Comparison of ENCODE assay signal across 1 cellular context in the genomic region with DNA sequence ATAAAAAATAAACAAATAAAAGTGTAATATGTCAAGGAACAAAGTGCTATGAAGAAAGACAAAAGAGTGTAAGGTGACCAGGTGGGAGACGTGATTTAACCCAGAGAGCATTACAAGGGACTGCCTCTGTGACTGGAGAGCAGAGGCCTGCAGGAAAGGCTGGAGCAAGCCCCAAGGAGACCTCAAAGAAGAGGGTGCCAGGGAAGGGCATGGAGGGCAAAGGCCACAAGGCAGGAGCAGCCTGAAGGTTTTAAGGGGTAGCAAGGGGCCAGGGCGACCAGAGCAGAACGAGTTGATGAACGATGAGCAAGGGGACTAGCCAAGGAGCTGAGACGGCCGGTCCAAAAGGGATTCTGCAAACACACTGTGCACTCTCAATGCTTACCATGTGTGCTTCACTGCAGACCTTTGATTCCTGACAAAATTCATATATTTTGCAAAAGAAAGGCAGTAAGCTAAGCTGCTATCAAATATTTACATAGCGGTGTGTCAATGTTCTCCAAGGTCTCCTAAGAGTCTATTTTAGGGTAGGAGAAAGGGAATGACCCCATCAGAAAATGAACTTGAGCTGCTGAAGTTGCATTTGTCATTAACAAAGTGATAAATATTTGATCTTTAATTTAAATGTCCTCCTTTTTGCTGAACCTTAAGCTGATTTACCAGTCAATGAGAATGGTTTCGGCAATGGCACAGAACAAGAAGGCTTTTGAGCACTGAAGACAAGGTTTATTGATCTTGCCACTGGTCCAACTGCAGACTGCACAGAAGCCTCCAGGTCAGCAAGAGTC.
TF ChIP-seq lines count a peak whose summit lies in the region.

No MANE protein-coding gene starts in this region.

TF ChIP-seq in HepG2, 621 proteins besides CTCF, POLR2A, EP300 and RAD21 (continued from another document and continues in another):
- TF ChIP-seq, protein P1, sequence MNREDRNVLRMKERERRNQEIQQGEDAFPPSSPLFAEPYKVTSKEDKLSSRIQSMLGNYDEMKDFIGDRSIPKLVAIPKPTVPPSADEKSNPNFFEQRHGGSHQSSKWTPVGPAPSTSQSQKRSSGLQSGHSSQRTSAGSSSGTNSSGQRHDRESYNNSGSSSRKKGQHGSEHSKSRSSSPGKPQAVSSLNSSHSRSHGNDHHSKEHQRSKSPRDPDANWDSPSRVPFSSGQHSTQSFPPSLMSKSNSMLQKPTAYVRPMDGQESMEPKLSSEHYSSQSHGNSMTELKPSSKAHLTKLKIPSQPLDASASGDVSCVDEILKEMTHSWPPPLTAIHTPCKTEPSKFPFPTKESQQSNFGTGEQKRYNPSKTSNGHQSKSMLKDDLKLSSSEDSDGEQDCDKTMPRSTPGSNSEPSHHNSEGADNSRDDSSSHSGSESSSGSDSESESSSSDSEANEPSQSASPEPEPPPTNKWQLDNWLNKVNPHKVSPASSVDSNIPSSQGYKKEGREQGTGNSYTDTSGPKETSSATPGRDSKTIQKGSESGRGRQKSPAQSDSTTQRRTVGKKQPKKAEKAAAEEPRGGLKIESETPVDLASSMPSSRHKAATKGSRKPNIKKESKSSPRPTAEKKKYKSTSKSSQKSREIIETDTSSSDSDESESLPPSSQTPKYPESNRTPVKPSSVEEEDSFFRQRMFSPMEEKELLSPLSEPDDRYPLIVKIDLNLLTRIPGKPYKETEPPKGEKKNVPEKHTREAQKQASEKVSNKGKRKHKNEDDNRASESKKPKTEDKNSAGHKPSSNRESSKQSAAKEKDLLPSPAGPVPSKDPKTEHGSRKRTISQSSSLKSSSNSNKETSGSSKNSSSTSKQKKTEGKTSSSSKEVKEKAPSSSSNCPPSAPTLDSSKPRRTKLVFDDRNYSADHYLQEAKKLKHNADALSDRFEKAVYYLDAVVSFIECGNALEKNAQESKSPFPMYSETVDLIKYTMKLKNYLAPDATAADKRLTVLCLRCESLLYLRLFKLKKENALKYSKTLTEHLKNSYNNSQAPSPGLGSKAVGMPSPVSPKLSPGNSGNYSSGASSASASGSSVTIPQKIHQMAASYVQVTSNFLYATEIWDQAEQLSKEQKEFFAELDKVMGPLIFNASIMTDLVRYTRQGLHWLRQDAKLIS (CRISPR knock-in tag; IDR thresholded peaks at IDR 0.05): no peak
- TF ChIP-seq KDM5B (CRISPR knock-in tag; IDR thresholded peaks at IDR 0.05; ENCODE audit: borderline replicate concordance) (no peak), KDM1A (CRISPR knock-in tag; IDR thresholded peaks at IDR 0.05) (no peak), NCOA2 (CRISPR knock-in tag; IDR thresholded peaks at IDR 0.05) (peak; percentile 61), REPIN1 (CRISPR knock-in tag; IDR thresholded peaks at IDR 0.05; ENCODE audit: borderline replicate concordance, low read depth) (0 out of 2 replicates have a peak, but pooled peaks have one; percentile 25), SKI (IDR thresholded peaks at IDR 0.05; ENCODE audit: partially characterized antibody) (peak; percentile 65), PHF5A (CRISPR knock-in tag; IDR thresholded peaks at IDR 0.05; ENCODE audit: low read depth, unreplicated experiment) (no peak), FOXC1 (CRISPR knock-in tag; IDR thresholded peaks at IDR 0.05; ENCODE audit: borderline replicate concordance) (no peak), CEBPG (CRISPR knock-in tag; IDR thresholded peaks at IDR 0.05) (peak; percentile 40; the same call in 1 of the 2 replicates), MEF2D (CRISPR knock-in tag; IDR thresholded peaks at IDR 0.05) (peak; percentile 97), NFAT5 (CRISPR knock-in tag; IDR thresholded peaks at IDR 0.05) (no peak), MAZ (IDR thresholded peaks at IDR 0.05; ENCODE audit: borderline replicate concordance, low read depth, low read length) (no peak), MAZ (CRISPR knock-in tag; IDR thresholded peaks at IDR 0.05; ENCODE audit: low read depth) (no peak), TRIM22 (IDR thresholded peaks at IDR 0.05) (no peak), THAP11 (CRISPR knock-in tag; IDR thresholded peaks at IDR 0.05) (no peak), TSC22D2 (CRISPR knock-in tag; IDR thresholded peaks at IDR 0.05; ENCODE audit: borderline replicate concordance) (no peak), PCBP1 (IDR thresholded peaks at IDR 0.05; ENCODE audit: borderline replicate concordance, low read depth, low read length) (no peak), ZMYM3 (CRISPR knock-in tag; IDR thresholded peaks at IDR 0.05) (no peak), MXI1 (IDR thresholded peaks at IDR 0.05; ENCODE audit: borderline replicate concordance, low read depth, low read length) (no peak; the same call in 2 of the 3 replicates), FOXO4 (CRISPR knock-in tag; conservative IDR thresholded peaks at IDR 0.05) (no peak), LCORL (IDR thresholded peaks at IDR 0.05) (no peak), LCORL (CRISPR knock-in tag; IDR thresholded peaks at IDR 0.05) (peak; percentile 50), MEIS2 (CRISPR knock-in tag; IDR thresholded peaks at IDR 0.05) (no peak), ZNF749 (CRISPR knock-in tag; IDR thresholded peaks at IDR 0.05; ENCODE audit: borderline replicate concordance) (no peak), NFE2 (CRISPR knock-in tag; IDR thresholded peaks at IDR 0.05) (no peak), HNRNPK (IDR thresholded peaks at IDR 0.05; ENCODE audit: low read depth, low read length, poor library complexity, severe bottlenecking) (no peak), ZNF451 (CRISPR knock-in tag; IDR thresholded peaks at IDR 0.05) (no peak), ZNF343 (CRISPR knock-in tag; IDR thresholded peaks at IDR 0.05) (no peak), CCDC6 (CRISPR knock-in tag; IDR thresholded peaks at IDR 0.05) (no peak), ZNF543 (CRISPR knock-in tag; IDR thresholded peaks at IDR 0.05) (peak; percentile 27; the same call in 1 of the 2 replicates), ZMYM2 (CRISPR knock-in tag; IDR thresholded peaks at IDR 0.05) (no peak), NFATC3 (CRISPR knock-in tag; IDR thresholded peaks at IDR 0.05) (no peak), ZC3H13 (CRISPR knock-in tag; IDR thresholded peaks at IDR 0.05) (no peak), TEAD2 (CRISPR knock-in tag; IDR thresholded peaks at IDR 0.05) (no peak), RAD51 (IDR thresholded peaks at IDR 0.05; ENCODE audit: borderline replicate concordance) (no peak), CERS6 (CRISPR knock-in tag; IDR thresholded peaks at IDR 0.05) (no peak), NCOR1 (IDR thresholded peaks at IDR 0.05; ENCODE audit: borderline replicate concordance, low read length) (peak; percentile 76; the same call in 1 of the 2 replicates), MAFK (conservative IDR thresholded peaks at IDR 0.05 in 1 of 2, IDR thresholded peaks at IDR 0.05 in 1 of 2; ENCODE audit: low read length in 2 of 2) (no peak), ESRRA (CRISPR knock-in tag; IDR thresholded peaks at IDR 0.05; ENCODE audit: low read depth) (no peak), CHCHD3 (CRISPR knock-in tag; IDR thresholded peaks at IDR 0.05) (no peak)
- TF ChIP-seq, protein P2, sequence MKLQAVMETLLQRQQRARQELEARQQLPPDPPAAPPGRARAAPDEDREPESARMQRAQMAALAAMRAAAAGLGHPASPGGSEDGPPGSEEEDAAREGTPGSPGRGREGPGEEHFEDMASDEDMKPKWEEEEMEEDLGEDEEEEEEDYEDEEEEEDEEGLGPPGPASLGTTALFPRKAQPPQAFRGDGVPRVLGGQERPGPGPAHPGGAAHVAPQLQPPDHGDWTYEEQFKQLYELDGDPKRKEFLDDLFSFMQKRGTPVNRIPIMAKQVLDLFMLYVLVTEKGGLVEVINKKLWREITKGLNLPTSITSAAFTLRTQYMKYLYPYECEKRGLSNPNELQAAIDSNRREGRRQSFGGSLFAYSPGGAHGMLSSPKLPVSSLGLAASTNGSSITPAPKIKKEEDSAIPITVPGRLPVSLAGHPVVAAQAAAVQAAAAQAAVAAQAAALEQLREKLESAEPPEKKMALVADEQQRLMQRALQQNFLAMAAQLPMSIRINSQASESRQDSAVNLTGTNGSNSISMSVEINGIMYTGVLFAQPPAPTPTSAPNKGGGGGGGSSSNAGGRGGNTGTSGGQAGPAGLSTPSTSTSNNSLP (IDR thresholded peaks at IDR 0.05; ENCODE audit: low read depth, low read length): no peak
- TF ChIP-seq, protein P3, sequence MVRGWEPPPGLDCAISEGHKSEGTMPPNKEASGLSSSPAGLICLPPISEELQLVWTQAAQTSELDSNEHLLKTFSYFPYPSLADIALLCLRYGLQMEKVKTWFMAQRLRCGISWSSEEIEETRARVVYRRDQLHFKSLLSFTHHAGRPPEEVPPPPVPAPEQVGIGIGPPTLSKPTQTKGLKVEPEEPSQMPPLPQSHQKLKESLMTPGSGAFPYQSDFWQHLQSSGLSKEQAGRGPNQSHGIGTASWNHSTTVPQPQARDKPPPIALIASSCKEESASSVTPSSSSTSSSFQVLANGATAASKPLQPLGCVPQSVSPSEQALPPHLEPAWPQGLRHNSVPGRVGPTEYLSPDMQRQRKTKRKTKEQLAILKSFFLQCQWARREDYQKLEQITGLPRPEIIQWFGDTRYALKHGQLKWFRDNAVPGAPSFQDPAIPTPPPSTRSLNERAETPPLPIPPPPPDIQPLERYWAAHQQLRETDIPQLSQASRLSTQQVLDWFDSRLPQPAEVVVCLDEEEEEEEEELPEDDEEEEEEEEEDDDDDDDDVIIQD (CRISPR knock-in tag; IDR thresholded peaks at IDR 0.05; ENCODE audit: low read depth): no peak
- TF ChIP-seq, protein P4, sequence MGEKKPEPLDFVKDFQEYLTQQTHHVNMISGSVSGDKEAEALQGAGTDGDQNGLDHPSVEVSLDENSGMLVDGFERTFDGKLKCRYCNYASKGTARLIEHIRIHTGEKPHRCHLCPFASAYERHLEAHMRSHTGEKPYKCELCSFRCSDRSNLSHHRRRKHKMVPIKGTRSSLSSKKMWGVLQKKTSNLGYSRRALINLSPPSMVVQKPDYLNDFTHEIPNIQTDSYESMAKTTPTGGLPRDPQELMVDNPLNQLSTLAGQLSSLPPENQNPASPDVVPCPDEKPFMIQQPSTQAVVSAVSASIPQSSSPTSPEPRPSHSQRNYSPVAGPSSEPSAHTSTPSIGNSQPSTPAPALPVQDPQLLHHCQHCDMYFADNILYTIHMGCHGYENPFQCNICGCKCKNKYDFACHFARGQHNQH (CRISPR knock-in tag; IDR thresholded peaks at IDR 0.05): no peak
